In the genomic region with DNA sequence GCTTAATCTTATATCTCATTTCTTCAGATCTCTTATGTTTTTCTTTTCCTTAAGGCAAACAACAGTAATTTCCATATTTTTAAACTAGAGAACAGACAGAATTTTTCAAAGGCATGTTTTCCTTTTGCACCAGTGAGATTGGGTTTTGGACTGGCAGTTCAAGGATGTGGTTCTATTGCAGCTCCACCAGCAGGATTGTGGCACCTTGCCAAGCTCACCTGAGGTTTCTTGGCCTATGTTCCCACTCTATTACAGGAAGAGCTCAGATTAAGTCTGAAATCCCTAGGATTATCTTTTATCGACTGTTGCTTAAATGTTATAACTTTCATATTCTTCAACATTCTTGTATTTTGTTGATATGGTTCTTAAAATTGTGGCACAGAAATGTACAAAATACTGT, we compare ENCODE assay signal across 16 cellular contexts.
A peak's percentile ranks its signal among the peaks of the same experiment; 100 is the strongest.
DNase-seq lines count a peak whose midpoint lies in the region; TF ChIP-seq lines count a peak whose summit lies in the region.
"Had no signal": no experiment of that assay in that cellular context is flagged by ENCODE, and none has a peak within 500 bp of the region (broad histone marks: within the 10 kb centered on the region; RNA-seq: fewer than 3 reads in every experiment).

No MANE protein-coding gene starts in this region.

- BruUV-seq in Calu3 (replicated peaks; lab: Mats Ljungman, UMichigan), result no TSS peak
- BruUV-seq in Caco-2 (replicated peaks; lab: Mats Ljungman, UMichigan), result no TSS peak
- BruUV-seq in PC-9 (replicated peaks; lab: Mats Ljungman, UMichigan), result no TSS peak

- no peak overlapping the region for H3K4me3 ChIP-seq in Caco-2 (ENCODE audit: low read depth, low read length)
- H3K4me3 ChIP-seq in PC-9, result no peak overlapping the region
- H3K4me3 ChIP-seq: SK-N-MC had no signal

- H3K27me3 Mint-ChIP-seq in Calu3 (ENCODE audit: unreplicated experiment) (no peaks in the 10 kb centered on the region), Caco-2 (ENCODE audit: insufficient read depth, unreplicated experiment) (no peaks in the 10 kb centered on the region)
- H3K27me3 Mint-ChIP-seq: B cell; CD4-positive, CD25-positive, alpha-beta regulatory T cell; T-cell had no signal

- H3K9me2 ChIP-seq in PC-9 (ENCODE audit: insufficient read depth), result no peaks in the 10 kb centered on the region

- H3K4me1 ChIP-seq in Caco-2 (no peaks in the 10 kb centered on the region), PC-9 (replicated peaks; ENCODE audit: insufficient read depth) (no peaks in the 10 kb centered on the region)

- POLR2A ChIA-PET in Caco-2 (lab: Charles Lee) (no interaction called here), PC-9 (lab: Charles Lee; ENCODE audit: unreplicated experiment) (no interaction called here)

- DNase-seq in COR-L47 (lab: John Stamatoyannopoulos, UW) (peak; percentile 40), Calu3 (peak; percentile 38), NCI-H2196 treated with DMSO at 0.1 percent for 48 hours (lab: John Stamatoyannopoulos, UW; ENCODE audit: unreplicated experiment) (peak; percentile 4), kidney tubule cell (ENCODE audit: low spot score) (peak; percentile 22), Caco-2 (no peak), AG08396 (ENCODE audit: low spot score) (no peak), PC-9 (no peak)
- DNase-seq: CD4-positive, CD25-positive, alpha-beta regulatory T cell; GOT3; NCI-H1694; NCI-H510A treated with DMSO at 0.1 percent for 48 hours; T-cell; T-helper 9 cell had no signal

- H3K27ac Mint-ChIP-seq in Calu3 (ENCODE audit: unreplicated experiment) (no peak overlapping the region), Caco-2 (ENCODE audit: unreplicated experiment) (no peak overlapping the region)
- H3K27ac Mint-ChIP-seq: B cell; CD4-positive, CD25-positive, alpha-beta regulatory T cell; T-cell had no signal

- H3K36me3 ChIP-seq in Caco-2 (ENCODE audit: control insufficient read depth, insufficient read depth, low read length), result no peaks in the 10 kb centered on the region
- H3K36me3 ChIP-seq in PC-9 (ENCODE audit: low read depth), result no peaks in the 10 kb centered on the region

- H3K9me3 ChIP-seq in Caco-2, result no peaks in the 10 kb centered on the region
- no peaks in the 10 kb centered on the region for H3K9me3 ChIP-seq in PC-9 (ENCODE audit: insufficient read depth, low read depth)

- intact Hi-C loops in Calu3 (cut with micrococcal nuclease; ENCODE audit: unreplicated experiment), result no loop called here
- intact Hi-C loops in Caco-2 (cut with micrococcal nuclease; ENCODE audit: unreplicated experiment), result no loop called here
- intact Hi-C loops in PC-9 (cut with micrococcal nuclease; ENCODE audit: unreplicated experiment), result no loop called here

- no peak overlapping the region for H2AFZ ChIP-seq in PC-9

- H3K9me3 Mint-ChIP-seq in Calu3 (ENCODE audit: low read depth, unreplicated experiment) (no peaks in the 10 kb centered on the region), Caco-2 (ENCODE audit: unreplicated experiment) (no peaks in the 10 kb centered on the region)

- no peak overlapping the region for H3K27ac ChIP-seq in PC-9
- H3K27ac ChIP-seq: HL-60, SK-N-MC had no signal

- no peaks in the 10 kb centered on the region for H3F3A ChIP-seq in PC-9 (ENCODE audit: insufficient read depth, low read depth)

- no peaks in the 10 kb centered on the region for H4K20me1 ChIP-seq in PC-9 (ENCODE audit: insufficient read depth)

- H3K4me3 Mint-ChIP-seq in Calu3 (ENCODE audit: low read depth, unreplicated experiment) (no peak overlapping the region), Caco-2 (ENCODE audit: unreplicated experiment) (no peak overlapping the region)
- H3K4me3 Mint-ChIP-seq: B cell; CD4-positive, CD25-positive, alpha-beta regulatory T cell; T-cell had no signal

- CTCF ChIA-PET in Calu3 (lab: Charles Lee) (no interaction called here), Caco-2 (lab: Charles Lee) (no interaction called here), PC-9 (lab: Charles Lee) (no interaction called here)

- no peak overlapping the region for H3K4me2 ChIP-seq in PC-9

- H3K36me3 Mint-ChIP-seq in Calu3 (ENCODE audit: insufficient read depth, unreplicated experiment), result no peaks in the 10 kb centered on the region
- no peaks in the 10 kb centered on the region for H3K36me3 Mint-ChIP-seq in Caco-2 (ENCODE audit: insufficient read depth, unreplicated experiment)
- H3K36me3 Mint-ChIP-seq: CD4-positive, CD25-positive, alpha-beta regulatory T cell; T-cell had no signal

- TF ChIP-seq CTCF in Calu3 (IDR thresholded peaks at IDR 0.05; ENCODE audit: unreplicated experiment) (no peak), Caco-2 (IDR thresholded peaks at IDR 0.05; ENCODE audit: insufficient read depth in 1 of 2, low read depth in 1 of 2, low read length in 1 of 2, severe bottlenecking in 1 of 2, unreplicated experiment in 1 of 2) (no peak), PC-9 (conservative IDR thresholded peaks at IDR 0.05) (no peak)

- H3K4me1 Mint-ChIP-seq in Calu3 (ENCODE audit: low read depth, unreplicated experiment) (peaks cover 9% of the 10 kb centered on the region), Caco-2 (ENCODE audit: low read depth, unreplicated experiment) (no peaks in the 10 kb centered on the region)
- H3K4me1 Mint-ChIP-seq: B cell; CD4-positive, CD25-positive, alpha-beta regulatory T cell; T-cell had no signal

- H3K79me2 ChIP-seq in PC-9 (ENCODE audit: low read depth), result no peaks in the 10 kb centered on the region

- no peaks in the 10 kb centered on the region for H3K27me3 ChIP-seq in Caco-2 (replicated peaks; ENCODE audit: control insufficient read depth, insufficient read depth, low read length)
- H3K27me3 ChIP-seq in PC-9 (ENCODE audit: insufficient read depth, low read depth), result no peaks in the 10 kb centered on the region

Comparison
In these comparisons a context has a peak if more than half of its experiments do, and no peak if none do; other contexts are left out.
1. DNase-seq: peak in COR-L47 (single experiment), Calu3 (single experiment), NCI-H2196 treated with DMSO at 0.1 percent for 48 hours (single experiment) and kidney tubule cell (single experiment); none in Caco-2 (0 of 2), AG08396 (single experiment) and PC-9 (0 of 2).